1 cellular context compared by ENCODE assay signal in the genomic region with DNA sequence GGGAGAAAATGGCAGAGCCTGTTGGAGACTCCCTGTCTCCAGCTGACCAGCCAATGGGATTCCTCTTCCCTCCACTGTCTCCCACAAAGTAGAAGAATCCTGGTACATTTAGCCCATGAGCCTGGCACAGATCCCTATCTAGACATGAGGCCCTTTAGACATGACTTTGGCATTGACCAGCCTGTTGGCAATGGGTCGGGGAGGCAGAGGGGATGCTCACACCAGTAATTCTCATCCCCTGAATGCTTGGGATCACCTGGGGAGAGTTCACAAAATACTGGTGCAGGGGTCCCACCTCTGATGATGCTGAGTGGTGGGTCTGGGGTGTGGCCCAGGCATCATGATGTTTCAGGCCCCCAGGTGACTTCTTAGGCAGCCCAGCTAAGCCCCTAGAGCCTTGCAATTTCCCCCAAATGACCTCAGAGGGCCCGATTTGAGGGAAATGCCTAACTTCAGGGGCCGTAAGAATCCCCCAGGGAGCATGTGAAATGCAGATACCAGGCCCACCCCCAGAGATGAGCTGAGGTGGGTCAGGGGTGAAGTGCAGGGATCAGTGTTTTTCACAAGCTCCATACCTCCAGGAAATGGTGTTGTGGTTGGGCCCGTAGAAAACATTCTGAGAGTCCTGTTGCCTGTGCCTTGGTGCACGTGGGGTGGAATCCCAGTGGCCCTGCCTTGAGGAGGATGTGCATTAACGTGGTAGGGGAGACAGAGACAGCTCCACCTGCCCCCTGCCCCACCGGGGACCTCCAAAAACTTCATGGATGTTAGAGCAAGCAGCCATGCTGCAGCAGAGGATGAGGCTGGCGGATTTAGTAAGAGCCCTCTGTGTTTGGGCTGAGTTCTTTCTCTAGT.
TF ChIP-seq lines count a peak whose summit lies in the region.

No MANE protein-coding gene starts in this region.

TF ChIP-seq in HepG2, 621 proteins besides CTCF, POLR2A, EP300 and RAD21 (continued from another document):
- TF ChIP-seq, protein P1, sequence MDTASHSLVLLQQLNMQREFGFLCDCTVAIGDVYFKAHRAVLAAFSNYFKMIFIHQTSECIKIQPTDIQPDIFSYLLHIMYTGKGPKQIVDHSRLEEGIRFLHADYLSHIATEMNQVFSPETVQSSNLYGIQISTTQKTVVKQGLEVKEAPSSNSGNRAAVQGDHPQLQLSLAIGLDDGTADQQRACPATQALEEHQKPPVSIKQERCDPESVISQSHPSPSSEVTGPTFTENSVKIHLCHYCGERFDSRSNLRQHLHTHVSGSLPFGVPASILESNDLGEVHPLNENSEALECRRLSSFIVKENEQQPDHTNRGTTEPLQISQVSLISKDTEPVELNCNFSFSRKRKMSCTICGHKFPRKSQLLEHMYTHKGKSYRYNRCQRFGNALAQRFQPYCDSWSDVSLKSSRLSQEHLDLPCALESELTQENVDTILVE (CRISPR knock-in tag; IDR thresholded peaks at IDR 0.05), result no peak
- no peak for TF ChIP-seq HIVEP1 (CRISPR knock-in tag; IDR thresholded peaks at IDR 0.05)
- TF ChIP-seq, protein P2, sequence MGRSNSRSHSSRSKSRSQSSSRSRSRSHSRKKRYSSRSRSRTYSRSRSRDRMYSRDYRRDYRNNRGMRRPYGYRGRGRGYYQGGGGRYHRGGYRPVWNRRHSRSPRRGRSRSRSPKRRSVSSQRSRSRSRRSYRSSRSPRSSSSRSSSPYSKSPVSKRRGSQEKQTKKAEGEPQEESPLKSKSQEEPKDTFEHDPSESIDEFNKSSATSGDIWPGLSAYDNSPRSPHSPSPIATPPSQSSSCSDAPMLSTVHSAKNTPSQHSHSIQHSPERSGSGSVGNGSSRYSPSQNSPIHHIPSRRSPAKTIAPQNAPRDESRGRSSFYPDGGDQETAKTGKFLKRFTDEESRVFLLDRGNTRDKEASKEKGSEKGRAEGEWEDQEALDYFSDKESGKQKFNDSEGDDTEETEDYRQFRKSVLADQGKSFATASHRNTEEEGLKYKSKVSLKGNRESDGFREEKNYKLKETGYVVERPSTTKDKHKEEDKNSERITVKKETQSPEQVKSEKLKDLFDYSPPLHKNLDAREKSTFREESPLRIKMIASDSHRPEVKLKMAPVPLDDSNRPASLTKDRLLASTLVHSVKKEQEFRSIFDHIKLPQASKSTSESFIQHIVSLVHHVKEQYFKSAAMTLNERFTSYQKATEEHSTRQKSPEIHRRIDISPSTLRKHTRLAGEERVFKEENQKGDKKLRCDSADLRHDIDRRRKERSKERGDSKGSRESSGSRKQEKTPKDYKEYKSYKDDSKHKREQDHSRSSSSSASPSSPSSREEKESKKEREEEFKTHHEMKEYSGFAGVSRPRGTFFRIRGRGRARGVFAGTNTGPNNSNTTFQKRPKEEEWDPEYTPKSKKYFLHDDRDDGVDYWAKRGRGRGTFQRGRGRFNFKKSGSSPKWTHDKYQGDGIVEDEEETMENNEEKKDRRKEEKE (IDR thresholded peaks at IDR 0.05), result no peak
- TF ChIP-seq MIXL1 (CRISPR knock-in tag; IDR thresholded peaks at IDR 0.05), result no peak
- TF ChIP-seq, protein P3, sequence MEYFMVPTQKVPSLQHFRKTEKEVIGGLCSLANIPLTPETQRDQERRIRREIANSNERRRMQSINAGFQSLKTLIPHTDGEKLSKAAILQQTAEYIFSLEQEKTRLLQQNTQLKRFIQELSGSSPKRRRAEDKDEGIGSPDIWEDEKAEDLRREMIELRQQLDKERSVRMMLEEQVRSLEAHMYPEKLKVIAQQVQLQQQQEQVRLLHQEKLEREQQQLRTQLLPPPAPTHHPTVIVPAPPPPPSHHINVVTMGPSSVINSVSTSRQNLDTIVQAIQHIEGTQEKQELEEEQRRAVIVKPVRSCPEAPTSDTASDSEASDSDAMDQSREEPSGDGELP (IDR thresholded peaks at IDR 0.05; ENCODE audit: borderline replicate concordance, low read depth), result no peak
- TF ChIP-seq, protein P4, sequence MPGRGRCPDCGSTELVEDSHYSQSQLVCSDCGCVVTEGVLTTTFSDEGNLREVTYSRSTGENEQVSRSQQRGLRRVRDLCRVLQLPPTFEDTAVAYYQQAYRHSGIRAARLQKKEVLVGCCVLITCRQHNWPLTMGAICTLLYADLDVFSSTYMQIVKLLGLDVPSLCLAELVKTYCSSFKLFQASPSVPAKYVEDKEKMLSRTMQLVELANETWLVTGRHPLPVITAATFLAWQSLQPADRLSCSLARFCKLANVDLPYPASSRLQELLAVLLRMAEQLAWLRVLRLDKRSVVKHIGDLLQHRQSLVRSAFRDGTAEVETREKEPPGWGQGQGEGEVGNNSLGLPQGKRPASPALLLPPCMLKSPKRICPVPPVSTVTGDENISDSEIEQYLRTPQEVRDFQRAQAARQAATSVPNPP (CRISPR knock-in tag; IDR thresholded peaks at IDR 0.05), result no peak
- no peak for TF ChIP-seq DR1 (CRISPR knock-in tag; IDR thresholded peaks at IDR 0.05)
- TF ChIP-seq, protein P5, sequence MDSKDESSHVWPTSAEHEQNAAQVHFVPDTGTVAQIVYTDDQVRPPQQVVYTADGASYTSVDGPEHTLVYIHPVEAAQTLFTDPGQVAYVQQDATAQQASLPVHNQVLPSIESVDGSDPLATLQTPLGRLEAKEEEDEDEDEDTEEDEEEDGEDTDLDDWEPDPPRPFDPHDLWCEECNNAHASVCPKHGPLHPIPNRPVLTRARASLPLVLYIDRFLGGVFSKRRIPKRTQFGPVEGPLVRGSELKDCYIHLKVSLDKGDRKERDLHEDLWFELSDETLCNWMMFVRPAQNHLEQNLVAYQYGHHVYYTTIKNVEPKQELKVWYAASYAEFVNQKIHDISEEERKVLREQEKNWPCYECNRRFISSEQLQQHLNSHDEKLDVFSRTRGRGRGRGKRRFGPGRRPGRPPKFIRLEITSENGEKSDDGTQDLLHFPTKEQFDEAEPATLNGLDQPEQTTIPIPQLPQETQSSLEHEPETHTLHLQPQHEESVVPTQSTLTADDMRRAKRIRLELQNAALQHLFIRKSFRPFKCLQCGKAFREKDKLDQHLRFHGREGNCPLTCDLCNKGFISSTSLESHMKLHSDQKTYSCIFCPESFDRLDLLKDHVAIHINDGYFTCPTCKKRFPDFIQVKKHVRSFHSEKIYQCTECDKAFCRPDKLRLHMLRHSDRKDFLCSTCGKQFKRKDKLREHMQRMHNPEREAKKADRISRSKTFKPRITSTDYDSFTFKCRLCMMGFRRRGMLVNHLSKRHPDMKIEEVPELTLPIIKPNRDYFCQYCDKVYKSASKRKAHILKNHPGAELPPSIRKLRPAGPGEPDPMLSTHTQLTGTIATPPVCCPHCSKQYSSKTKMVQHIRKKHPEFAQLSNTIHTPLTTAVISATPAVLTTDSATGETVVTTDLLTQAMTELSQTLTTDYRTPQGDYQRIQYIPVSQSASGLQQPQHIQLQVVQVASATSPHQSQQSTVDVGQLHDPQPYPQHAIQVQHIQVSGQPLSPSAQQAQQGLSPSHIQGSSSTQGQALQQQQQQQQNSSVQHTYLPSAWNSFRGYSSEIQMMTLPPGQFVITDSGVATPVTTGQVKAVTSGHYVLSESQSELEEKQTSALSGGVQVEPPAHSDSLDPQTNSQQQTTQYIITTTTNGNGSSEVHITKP (CRISPR knock-in tag; IDR thresholded peaks at IDR 0.05; ENCODE audit: low read depth), result no peak
- peak; percentile 67 for TF ChIP-seq AGO1 (IDR thresholded peaks at IDR 0.05; ENCODE audit: low read depth, low read length, poor library complexity, severe bottlenecking)
- TF ChIP-seq MBD4 (IDR thresholded peaks at IDR 0.05; ENCODE audit: borderline replicate concordance, low read length), result peak; percentile 38
- TF ChIP-seq ZNF546 (CRISPR knock-in tag; conservative IDR thresholded peaks at IDR 0.05), result no peak
- no peak for TF ChIP-seq ZBTB7A (CRISPR knock-in tag; IDR thresholded peaks at IDR 0.05)
- TF ChIP-seq IKZF4 (CRISPR knock-in tag; IDR thresholded peaks at IDR 0.05; ENCODE audit: borderline replicate concordance, low read depth, not compliant biosample characterization), result no peak
- no peak for TF ChIP-seq KDM1A (CRISPR knock-in tag; IDR thresholded peaks at IDR 0.05)
- no peak for TF ChIP-seq SAFB2 (CRISPR knock-in tag; IDR thresholded peaks at IDR 0.05; ENCODE audit: borderline replicate concordance, low read depth)
- no peak for TF ChIP-seq MAFK (conservative IDR thresholded peaks at IDR 0.05 in 1 of 2, IDR thresholded peaks at IDR 0.05 in 1 of 2; ENCODE audit: low read length in 2 of 2)
- 0 out of 2 replicates have a peak, but pooled peaks have one; percentile 9 for TF ChIP-seq GATA4 (IDR thresholded peaks at IDR 0.05; ENCODE audit: borderline replicate concordance, low read depth)
- no peak for TF ChIP-seq ZNF761 (CRISPR knock-in tag; conservative IDR thresholded peaks at IDR 0.05)
- peak; percentile 96 for TF ChIP-seq AGO2 (optimal IDR thresholded peaks at IDR 0.05; ENCODE audit: low read depth, low read length)
- TF ChIP-seq, protein P6, sequence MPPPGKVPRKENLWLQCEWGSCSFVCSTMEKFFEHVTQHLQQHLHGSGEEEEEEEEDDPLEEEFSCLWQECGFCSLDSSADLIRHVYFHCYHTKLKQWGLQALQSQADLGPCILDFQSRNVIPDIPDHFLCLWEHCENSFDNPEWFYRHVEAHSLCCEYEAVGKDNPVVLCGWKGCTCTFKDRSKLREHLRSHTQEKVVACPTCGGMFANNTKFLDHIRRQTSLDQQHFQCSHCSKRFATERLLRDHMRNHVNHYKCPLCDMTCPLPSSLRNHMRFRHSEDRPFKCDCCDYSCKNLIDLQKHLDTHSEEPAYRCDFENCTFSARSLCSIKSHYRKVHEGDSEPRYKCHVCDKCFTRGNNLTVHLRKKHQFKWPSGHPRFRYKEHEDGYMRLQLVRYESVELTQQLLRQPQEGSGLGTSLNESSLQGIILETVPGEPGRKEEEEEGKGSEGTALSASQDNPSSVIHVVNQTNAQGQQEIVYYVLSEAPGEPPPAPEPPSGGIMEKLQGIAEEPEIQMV (CRISPR knock-in tag; IDR thresholded peaks at IDR 0.05; ENCODE audit: low read depth), result no peak
- TF ChIP-seq HOXA9 (CRISPR knock-in tag; IDR thresholded peaks at IDR 0.05; ENCODE audit: borderline replicate concordance), result no peak
- TF ChIP-seq HNRNPLL (IDR thresholded peaks at IDR 0.05; ENCODE audit: low read depth, low read length, poor library complexity, severe bottlenecking), result no peak
- 0 out of 2 replicates have a peak, but pooled peaks have one; percentile 40 for TF ChIP-seq FIP1L1 (IDR thresholded peaks at IDR 0.05; ENCODE audit: borderline replicate concordance, insufficient read depth, low read depth, low read length)
- no peak for TF ChIP-seq ARNTL (CRISPR knock-in tag; IDR thresholded peaks at IDR 0.05)
- TF ChIP-seq REPIN1 (CRISPR knock-in tag; IDR thresholded peaks at IDR 0.05; ENCODE audit: borderline replicate concordance, low read depth), result no peak
- TF ChIP-seq SALL1 (CRISPR knock-in tag; IDR thresholded peaks at IDR 0.05), result no peak
- no peak for TF ChIP-seq RBAK (CRISPR knock-in tag; IDR thresholded peaks at IDR 0.05)
- TF ChIP-seq NBN (conservative IDR thresholded peaks at IDR 0.05), result no peak
TF ChIP-seq in HepG2: peak in this region for 17.
